8 cellular contexts compared by ENCODE assay signal in the genomic region with DNA sequence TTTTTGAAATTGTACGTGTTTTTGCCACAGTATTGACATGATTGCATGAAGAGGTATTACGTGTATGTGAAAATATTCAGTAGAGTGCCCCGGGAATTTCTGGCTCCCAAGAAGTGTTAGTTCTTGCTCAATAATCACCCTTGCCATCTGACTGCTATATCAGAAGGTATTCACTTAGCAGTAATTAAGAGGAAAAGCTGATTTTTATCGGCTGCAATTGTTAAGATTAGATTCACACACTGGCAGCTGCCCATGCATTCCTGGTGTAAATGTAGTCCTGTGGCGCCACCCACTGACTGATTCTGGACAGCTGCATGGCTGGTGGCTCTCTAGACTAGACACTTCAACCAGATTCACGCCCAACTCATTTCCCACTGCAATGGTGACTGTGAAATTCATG.
A peak's percentile ranks its signal among the peaks of the same experiment; 100 is the strongest.
DNase-seq lines count a peak whose midpoint lies in the region; ATAC-seq and TF ChIP-seq lines count a peak whose summit lies in the region.

No MANE protein-coding gene starts in this region.

- no peak overlapping the region for H3K27ac Mint-ChIP-seq in activated naive CD4-positive, alpha-beta T cell treated with anti-CD3 and anti-CD28 coated beads, Interleukin-2, amount 10 ng/mL, durations not matched to agents 7 days and 5 days

- intact Hi-C loops in breast epithelium (cut with DNase I; ENCODE audit: low total_unique reads), result no loop called here

- H3K4me3 Mint-ChIP-seq in activated naive CD4-positive, alpha-beta T cell treated with anti-CD3 and anti-CD28 coated beads, Interleukin-2, amount 10 ng/mL, durations not matched to agents 7 days and 5 days, result no peak overlapping the region

- peak overlapping the region in 1 of 2 donors; percentile 44 for H3K27ac ChIP-seq in breast epithelium

- no peaks in the 10 kb centered on the region for H3K9me3 ChIP-seq in breast epithelium

- CTCF ChIA-PET in activated naive CD4-positive, alpha-beta T cell treated with anti-CD3 and anti-CD28 coated beads, Interleukin-2, amount 10 ng/mL, durations not matched to agents 7 days and 5 days (lab: Charles Lee), result no interaction called here

- ATAC-seq in GM19455 (IDR thresholded peaks at IDR 0.05; ENCODE audit: unreplicated experiment) (no peak), HG03469 (IDR thresholded peaks at IDR 0.05; ENCODE audit: unreplicated experiment) (no peak), HG03439 (IDR thresholded peaks at IDR 0.05; ENCODE audit: unreplicated experiment) (no peak)

- H3K27me3 Mint-ChIP-seq in activated naive CD4-positive, alpha-beta T cell treated with anti-CD3 and anti-CD28 coated beads, Interleukin-2, amount 10 ng/mL, durations not matched to agents 7 days and 5 days, result no peaks in the 10 kb centered on the region

- peak overlapping the region in 1 of 3 donors; percentile 32 for H3K4me3 ChIP-seq in breast epithelium

- H3K9me3 Mint-ChIP-seq in activated naive CD4-positive, alpha-beta T cell treated with anti-CD3 and anti-CD28 coated beads, Interleukin-2, amount 10 ng/mL, durations not matched to agents 7 days and 5 days, result peaks cover 4% of the 10 kb centered on the region

- H3K36me3 Mint-ChIP-seq in activated naive CD4-positive, alpha-beta T cell treated with anti-CD3 and anti-CD28 coated beads, Interleukin-2, amount 10 ng/mL, durations not matched to agents 7 days and 5 days, result no peaks in the 10 kb centered on the region

- TF ChIP-seq CTCF in breast epithelium (IDR thresholded peaks at IDR 0.05), result peak in 2 of 3 donors; percentile 41 to 56

- H3K4me1 Mint-ChIP-seq in activated naive CD4-positive, alpha-beta T cell treated with anti-CD3 and anti-CD28 coated beads, Interleukin-2, amount 10 ng/mL, durations not matched to agents 7 days and 5 days, result no peaks in the 10 kb centered on the region

- H3K4me1 ChIP-seq in breast epithelium, result no peaks in the 10 kb centered on the region

- no peak for TF ChIP-seq POLR2A in breast epithelium (IDR thresholded peaks at IDR 0.05)

- no peaks in the 10 kb centered on the region for H3K36me3 ChIP-seq in breast epithelium

- H3K27me3 ChIP-seq in breast epithelium, result no peaks in the 10 kb centered on the region

- peak; percentile 22 for DNase-seq in activated naive CD4-positive, alpha-beta T cell treated with anti-CD3 and anti-CD28 coated beads, Interleukin-2, amount 10 ng/mL, durations not matched to agents 7 days and 5 days
- no peak for DNase-seq in activated naive CD4-positive, alpha-beta T cell treated with Interleukin-2 at 50 U/mL for 16 hours
- DNase-seq in NCI-H345 treated with DMSO at 0.1 percent for 48 hours (lab: John Stamatoyannopoulos, UW; ENCODE audit: unreplicated experiment), result peak; percentile 66
- peak; percentile 65 to 78 for DNase-seq in breast epithelium (ENCODE audit: low spot score in 2 of 2)
- DNase-seq in midbrain (lab: John Stamatoyannopoulos, UW), result peak; percentile 65
